ENCODE assay signal across 18 cellular contexts in the genomic region with DNA sequence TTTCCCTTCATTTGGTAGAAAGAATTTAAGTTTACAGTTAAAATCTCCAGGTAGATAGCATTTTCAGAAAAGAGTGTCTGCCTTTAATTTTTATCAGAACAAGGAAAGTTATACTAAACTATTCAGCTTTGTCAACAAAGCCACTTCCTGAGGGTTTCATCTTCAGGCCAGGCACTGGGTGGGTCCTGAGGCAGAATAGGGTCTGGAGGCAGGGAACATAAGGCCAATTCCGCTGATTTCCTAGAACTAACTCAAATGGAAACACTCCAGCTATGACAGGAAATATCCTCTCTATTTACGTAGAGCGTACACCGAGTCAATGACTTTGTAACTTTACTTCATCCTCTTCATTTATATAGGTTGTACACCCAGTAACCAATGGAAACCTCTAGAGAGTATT. TPM values are rescaled to one million over a fixed set of nuclear protein-coding genes. Genes with fewer than 3 reads are reported as not detected.
DNase-seq lines count a peak whose midpoint lies in the region; FAIRE-seq and TF ChIP-seq lines count a peak whose summit lies in the region.
"Had no signal": no experiment of that assay in that cellular context is flagged by ENCODE, and none has a peak within 500 bp of the region (broad histone marks: within the 10 kb centered on the region; RNA-seq: fewer than 3 reads in every experiment).

No MANE protein-coding gene starts in this region.

- H3K9me3 ChIP-seq in mammary epithelial cell (replicated peaks; ENCODE audit: insufficient read depth, low read length), result no peaks in the 10 kb centered on the region
- H3K9me3 ChIP-seq in OCI-LY7 (ENCODE audit: low read length), result no peaks in the 10 kb centered on the region
- H3K9me3 ChIP-seq in H1 (ENCODE audit: insufficient read depth in 2 of 2, low read depth in 1 of 2, low read length in 1 of 2), result 0 out of 4 replicates have a peak, but pooled peaks cover 0 to 6% of the 10 kb centered on the region in 2 experiments
- H3K9me3 ChIP-seq in CD8-positive, alpha-beta memory T cell (ENCODE audit: low read length), result no peaks in the 10 kb centered on the region
- H3K9me3 ChIP-seq in SK-N-SH, result no peaks in the 10 kb centered on the region
- H3K9me3 ChIP-seq: A549 had no signal

- H3K14ac ChIP-seq in H1 (ENCODE audit: insufficient read length), result no peak overlapping the region

- no peaks in the 10 kb centered on the region for H3K4me1 ChIP-seq in mammary epithelial cell (ENCODE audit: insufficient read depth, low read length)
- no peaks in the 10 kb centered on the region for H3K4me1 ChIP-seq in OCI-LY7 (ENCODE audit: insufficient read depth, low read length, poor library complexity, severe bottlenecking)
- peaks cover 1 to 7% (median 3%) of the 10 kb centered on the region in 4 experiments; a peak in 4 of 7 replicates for H3K4me1 ChIP-seq in H1 (replicated peaks in 1 of 4; ENCODE audit: control insufficient read depth in 3 of 4, insufficient read depth in 4 of 4, low read length in 3 of 4)
- no peaks in the 10 kb centered on the region for H3K4me1 ChIP-seq in CD8-positive, alpha-beta memory T cell (ENCODE audit: insufficient read depth, low read length)
- H3K4me1 ChIP-seq in SK-N-SH (ENCODE audit: control insufficient read depth in 1 of 2, insufficient read depth in 2 of 2, low read depth in 1 of 2, low read length in 1 of 2), result no peaks in the 10 kb centered on the region

- H3K27me3 Mint-ChIP-seq in MCF 10A (ENCODE audit: insufficient read depth, unreplicated experiment), result no peaks in the 10 kb centered on the region
- peaks cover 18 to 38% of the 10 kb centered on the region in 2 donors for H3K27me3 Mint-ChIP-seq in CD8-positive, alpha-beta memory T cell

- 86% methylated on average over 4 of the region's 4 CpGs for WGBS in mammary epithelial cell (ENCODE audit: low coverage, missing lambda C conversion rate)
- 89% methylated on average over 4 of the region's 4 CpGs; no CpG with 5 or more reads in 1 of the 2 experiments for WGBS in H1 (ENCODE audit: extremely low coverage in 1 of 2, insufficient coverage in 1 of 2, insufficient read length in 1 of 2, insufficient replicate concordance in 2 of 2, low coverage in 1 of 2, low lambda C conversion rate in 2 of 2, missing lambda C conversion rate in 1 of 2), 2 experiments
- WGBS in SK-N-SH (ENCODE audit: low lambda C conversion rate), result 89% methylated on average over 4 of the region's 4 CpGs

- CTCF ChIA-PET in MCF 10A (lab: Yijun Ruan, JAX), result no interaction called here
- CTCF ChIA-PET in mammary epithelial cell (lab: Charles Lee; ENCODE audit: low non-redundant PET), result no interaction called here
- CTCF ChIA-PET in OCI-LY7 (lab: Charles Lee; ENCODE audit: unreplicated experiment), result no interaction called here
- CTCF ChIA-PET in H1 (lab: Charles Lee; ENCODE audit: partially characterized antibody), result interaction anchor here (1.3 to 1.4 kb wide), 2 partner anchors 63 to 65 kb away, joined by 5 read pairs; no protein-coding TSS in a partner anchor
- CTCF ChIA-PET in CD8-positive, alpha-beta memory T cell (lab: Charles Lee), result interaction anchor here (0.7 to 1.5 kb wide), 2 partner anchors 15 to 53 kb away, joined by 3 read pairs; no protein-coding TSS in a partner anchor
- CTCF ChIA-PET in SK-N-SH (lab: Yijun Ruan, JAX), result interaction anchor here (0.7 to 3.4 kb wide), 3 partner anchors 15 to 195 kb away, joined by 3 to 11 read pairs (median 3); no protein-coding TSS in a partner anchor

- no peaks in the 10 kb centered on the region for H3K23me2 ChIP-seq in H1 (ENCODE audit: low read depth, low read length)

- H3K36me3 ChIP-seq in mammary epithelial cell (ENCODE audit: insufficient read depth, low read length) (no peaks in the 10 kb centered on the region), OCI-LY7 (ENCODE audit: insufficient read depth, low read length) (no peaks in the 10 kb centered on the region), H1 (ENCODE audit: control insufficient read depth in 2 of 4, insufficient read depth in 4 of 4, low read length in 3 of 4) (no peaks in the 10 kb centered on the region), SK-N-SH (replicated peaks in 1 of 2; ENCODE audit: control insufficient read depth in 1 of 2, insufficient read depth in 2 of 2, low read length in 1 of 2) (no peaks in the 10 kb centered on the region)
- H3K36me3 ChIP-seq in CD8-positive, alpha-beta memory T cell (ENCODE audit: insufficient read depth, low read length), result no peaks in the 10 kb centered on the region

- H3K36me3 Mint-ChIP-seq in MCF 10A (ENCODE audit: insufficient read depth, unreplicated experiment), result no peaks in the 10 kb centered on the region
- peaks cover 0 to 3% (median 0%) of the 10 kb centered on the region in 3 donors for H3K36me3 Mint-ChIP-seq in CD8-positive, alpha-beta memory T cell

- H3K4me3 Mint-ChIP-seq in MCF 10A (ENCODE audit: unreplicated experiment), result peak overlapping the region; percentile 8
- H3K4me3 Mint-ChIP-seq in CD8-positive, alpha-beta memory T cell, result no peak overlapping the region
- H3K4me3 Mint-ChIP-seq: CD4-positive, alpha-beta T cell had no signal

- H3K4me3 ChIP-seq in mammary epithelial cell (replicated peaks in 1 of 3; ENCODE audit: insufficient read depth in 1 of 3, low read depth in 2 of 3, low read length in 3 of 3) (no peak overlapping the region), OCI-LY7 (ENCODE audit: low read depth, low read length, poor library complexity, severe bottlenecking) (no peak overlapping the region), H1 (ENCODE audit: extremely low read depth in 1 of 4, insufficient read depth in 2 of 4, low read depth in 3 of 4, low read length in 4 of 4) (no peak overlapping the region), SK-N-SH (ENCODE audit: low read depth in 2 of 2, low read length in 1 of 2) (no peak overlapping the region)
- H3K4me3 ChIP-seq in CD8-positive, alpha-beta memory T cell (ENCODE audit: low read length), result no peak overlapping the region
- H3K4me3 ChIP-seq: A549, GM12878, GM23248 had no signal

- H3K9me2 ChIP-seq in OCI-LY7 (ENCODE audit: insufficient read depth, low read length) (no peaks in the 10 kb centered on the region), SK-N-SH (no peaks in the 10 kb centered on the region)

- no peak overlapping the region for H3K4ac ChIP-seq in H1 (replicated peaks; ENCODE audit: insufficient read length, low read depth, low read length)

- intact Hi-C loops in MCF 10A (cut with micrococcal nuclease) (no loop called here), mammary epithelial cell (cut with micrococcal nuclease) (no loop called here), OCI-LY7 (cut with micrococcal nuclease; ENCODE audit: unreplicated experiment) (no loop called here)

- H3K56ac ChIP-seq in H1 (replicated peaks; ENCODE audit: insufficient read length, low read depth, low read length), result no peak overlapping the region

- in situ Hi-C loops in mammary epithelial cell (cut with MboI; ENCODE audit: low sequenced_read_pairs in 2 of 2), result no loop called here

- H3K9ac ChIP-seq in mammary epithelial cell (ENCODE audit: insufficient read depth, low read length), result no peak overlapping the region
- no peak overlapping the region for H3K9ac ChIP-seq in H1 (replicated peaks in 1 of 4; ENCODE audit: extremely low read depth in 1 of 4, low read depth in 3 of 4, low read length in 3 of 4)
- no peak overlapping the region for H3K9ac ChIP-seq in SK-N-SH
- H3K9ac ChIP-seq: GM23248 had no signal

- TF ChIP-seq RAD21 in H1 (IDR thresholded peaks at IDR 0.05 in 1 of 2, conservative IDR thresholded peaks at IDR 0.05 in 1 of 2; ENCODE audit: low read depth in 2 of 2, low read length in 2 of 2) (no peak), SK-N-SH (IDR thresholded peaks at IDR 0.05; ENCODE audit: low read length) (no peak)

- no peaks in the 10 kb centered on the region for H3K79me1 ChIP-seq in H1 (ENCODE audit: low read depth, low read length)

- H3K9me3 Mint-ChIP-seq in MCF 10A (ENCODE audit: unreplicated experiment), result peaks cover 7% of the 10 kb centered on the region
- no peaks in the 10 kb centered on the region for H3K9me3 Mint-ChIP-seq in CD8-positive, alpha-beta memory T cell
- H3K9me3 Mint-ChIP-seq: CD4-positive, alpha-beta T cell had no signal

- H2AK5ac ChIP-seq in H1 (ENCODE audit: low read depth, low read length), result no peak overlapping the region

- no peak overlapping the region for H2AFZ ChIP-seq in mammary epithelial cell (ENCODE audit: low read depth, low read length)
- H2AFZ ChIP-seq in OCI-LY7 (ENCODE audit: low read length), result no peak overlapping the region; the same call in 1 of the 2 replicates
- H2AFZ ChIP-seq in H1 (ENCODE audit: low read length), result no peak overlapping the region
- no peak overlapping the region for H2AFZ ChIP-seq in SK-N-SH (ENCODE audit: low read depth)
- H2AFZ ChIP-seq: GM23248 had no signal

- H3K27ac ChIP-seq in mammary epithelial cell (ENCODE audit: insufficient read depth, low read depth, low read length) (no peak overlapping the region), OCI-LY7 (ENCODE audit: low read depth, low read length, poor library complexity, severe bottlenecking) (no peak overlapping the region), H1 (ENCODE audit: low read depth, low read length) (no peak overlapping the region), SK-N-SH (ENCODE audit: low read depth in 2 of 2, low read length in 1 of 2) (no peak overlapping the region)
- H3K27ac ChIP-seq in CD8-positive, alpha-beta memory T cell (ENCODE audit: low read depth, low read length), result no peak overlapping the region
- H3K27ac ChIP-seq: 22Rv1, A549, C4-2B, GM23248 had no signal

- H4K5ac ChIP-seq in H1 (ENCODE audit: insufficient read length, low read depth, low read length), result no peak overlapping the region

- peak overlapping the region; percentile 66 for H4K91ac ChIP-seq in H1 (replicated peaks; ENCODE audit: insufficient read length, low read length)

- H3F3A ChIP-seq in SK-N-SH (replicated peaks; ENCODE audit: insufficient read depth), result no peaks in the 10 kb centered on the region

- no peak overlapping the region for H3K27ac Mint-ChIP-seq in MCF 10A (ENCODE audit: low read depth, unreplicated experiment)
- H3K27ac Mint-ChIP-seq in CD8-positive, alpha-beta memory T cell, result no peak overlapping the region
- H3K27ac Mint-ChIP-seq: CD4-positive, alpha-beta T cell had no signal

- H3K18ac ChIP-seq in H1 (ENCODE audit: extremely low read depth, low read length), result no peak overlapping the region

- no peak overlapping the region for H4K8ac ChIP-seq in H1 (ENCODE audit: extremely low read depth, insufficient read depth, low read length)

- DNase-seq in MCF 10A (ENCODE audit: unreplicated experiment) (no peak), mammary epithelial cell (no peak), OCI-LY7 (ENCODE audit: low spot score) (no peak), H1 (ENCODE audit: low read depth in 1 of 2, low spot score in 2 of 2) (no peak), NCI-H1048 (lab: John Stamatoyannopoulos, UW) (no peak), SK-N-SH (no peak)
- DNase-seq in CD8-positive, alpha-beta memory T cell, result no peak
- DNase-seq: AML-193; CD4-positive, alpha-beta T cell; DMS153; DMS79 treated with DMSO at 0.1 percent for 48 hours; GF-D8; GM23248; H7 had no signal

- POLR2A ChIA-PET in MCF 10A (lab: Yijun Ruan, JAX) (no interaction called here), OCI-LY7 (lab: Charles Lee) (interaction anchor here (0.7 to 1.5 kb wide), 3 partner anchors 19 to 300 kb away, joined by 3 read pairs; no protein-coding TSS in a partner anchor), H1 (lab: Charles Lee; ENCODE audit: partially characterized antibody) (no interaction called here), SK-N-SH (lab: Yijun Ruan, JAX) (no interaction called here)
- POLR2A ChIA-PET in CD8-positive, alpha-beta memory T cell (lab: Charles Lee), result no interaction called here

- no peak overlapping the region; the same call in 1 of the 2 replicates for H2BK5ac ChIP-seq in H1 (ENCODE audit: low read depth, low read length)

- peak overlapping the region; percentile 72 for H2BK120ac ChIP-seq in H1 (replicated peaks; ENCODE audit: low read depth, low read length)

- peaks cover 7% of the 10 kb centered on the region for H3K4me1 Mint-ChIP-seq in MCF 10A (ENCODE audit: insufficient read depth, unreplicated experiment)
- H3K4me1 Mint-ChIP-seq in CD8-positive, alpha-beta memory T cell, result no peaks in the 10 kb centered on the region

- FAIRE-seq in H1 (lab: Jason Lieb, UNC), result no peak
- FAIRE-seq: A549, GM12878 had no signal

- TF ChIP-seq EP300 in H1 (IDR thresholded peaks at IDR 0.05; ENCODE audit: borderline replicate concordance in 1 of 2, low read depth in 2 of 2, low read length in 2 of 2) (no peak), SK-N-SH (IDR thresholded peaks at IDR 0.05; ENCODE audit: borderline replicate concordance in 1 of 2, low read depth in 1 of 2, low read length in 1 of 2) (no peak)

- TF ChIP-seq CTCF in MCF 10A (IDR thresholded peaks at IDR 0.05; ENCODE audit: unreplicated experiment), result no peak
- no peak for TF ChIP-seq CTCF in mammary epithelial cell (conservative IDR thresholded peaks at IDR 0.05 in 1 of 2, IDR thresholded peaks at IDR 0.05 in 1 of 2; ENCODE audit: extremely low read depth in 1 of 2, insufficient read depth in 1 of 2, low read depth in 1 of 2, low read length in 2 of 2)
- TF ChIP-seq CTCF in OCI-LY7 (conservative IDR thresholded peaks at IDR 0.05; ENCODE audit: low read length), result no peak
- no peak for TF ChIP-seq CTCF in H1 (IDR thresholded peaks at IDR 0.05; ENCODE audit: control extremely low read depth in 1 of 3, insufficient read depth in 1 of 3, low read depth in 1 of 3, low read length in 3 of 3)
- TF ChIP-seq CTCF in SK-N-SH (IDR thresholded peaks at IDR 0.05), result no peak

- no peak overlapping the region for H2BK15ac ChIP-seq in H1 (ENCODE audit: low read length)

- no peak overlapping the region for H3K23ac ChIP-seq in H1 (ENCODE audit: insufficient read length)

- peak overlapping the region; percentile 72; the same call in 1 of the 2 replicates for H2BK12ac ChIP-seq in H1 (ENCODE audit: low read depth, low read length)

- H3K27me3 ChIP-seq in mammary epithelial cell (ENCODE audit: insufficient read depth, low read length) (no peaks in the 10 kb centered on the region), H1 (replicated peaks in 1 of 4; ENCODE audit: control insufficient read depth in 3 of 4, extremely low read depth in 1 of 4, insufficient read depth in 3 of 4, low read length in 3 of 4) (no peaks in the 10 kb centered on the region), SK-N-SH (ENCODE audit: insufficient read depth) (no peaks in the 10 kb centered on the region; the same call in 1 of the 2 replicates)
- no peaks in the 10 kb centered on the region for H3K27me3 ChIP-seq in CD8-positive, alpha-beta memory T cell (ENCODE audit: insufficient read depth, low read length, poor library complexity, severe bottlenecking)

- no peaks in the 10 kb centered on the region for H4K20me1 ChIP-seq in mammary epithelial cell (ENCODE audit: insufficient read depth, low read length)
- no peaks in the 10 kb centered on the region for H4K20me1 ChIP-seq in OCI-LY7 (ENCODE audit: insufficient read depth, low read length)
- H4K20me1 ChIP-seq in H1 (replicated peaks in 1 of 2; ENCODE audit: control insufficient read depth in 1 of 2, insufficient read depth in 2 of 2, low read length in 2 of 2), result no peaks in the 10 kb centered on the region
- no peaks in the 10 kb centered on the region for H4K20me1 ChIP-seq in SK-N-SH (ENCODE audit: insufficient read depth)

- 0 out of 2 replicates have a peak overlapping the region, but pooled peaks have one; percentile 76 for H2BK20ac ChIP-seq in H1 (ENCODE audit: low read length)

- H3K4me2 ChIP-seq in mammary epithelial cell (ENCODE audit: insufficient read depth, low read depth, low read length), result no peak overlapping the region
- H3K4me2 ChIP-seq in OCI-LY7 (ENCODE audit: low read length), result 0 out of 2 replicates have a peak overlapping the region, but pooled peaks have one; percentile 20
- no peak overlapping the region for H3K4me2 ChIP-seq in H1 (ENCODE audit: insufficient read depth in 1 of 2, low read depth in 2 of 2, low read length in 2 of 2)
- no peak overlapping the region for H3K4me2 ChIP-seq in SK-N-SH
- H3K4me2 ChIP-seq: A549 had no signal

- BruUV-seq in MCF 10A (replicated peaks; lab: Mats Ljungman, UMichigan) (no TSS peak), mammary epithelial cell (replicated peaks; lab: Mats Ljungman, UMichigan) (no TSS peak), OCI-LY7 (replicated peaks; lab: Mats Ljungman, UMichigan) (no TSS peak)

- dilution Hi-C loops in mammary epithelial cell (cut with HindIII; ENCODE audit: low sequenced_read_pairs), result no loop called here

- no peak for TF ChIP-seq POLR2A in H1 (IDR thresholded peaks at IDR 0.05; ENCODE audit: control extremely low read depth in 1 of 2, low read depth in 2 of 2, low read length in 2 of 2)

- no peaks in the 10 kb centered on the region for H3K79me2 ChIP-seq in mammary epithelial cell (ENCODE audit: insufficient read depth, low read length)
- no peaks in the 10 kb centered on the region for H3K79me2 ChIP-seq in OCI-LY7 (ENCODE audit: insufficient read depth, low read depth, low read length)
- no peaks in the 10 kb centered on the region; a peak in 1 of 4 replicates for H3K79me2 ChIP-seq in H1 (ENCODE audit: control insufficient read depth in 1 of 2, insufficient read depth in 2 of 2, low read length in 2 of 2)
- H3K79me2 ChIP-seq in SK-N-SH (ENCODE audit: insufficient read depth), result no peaks in the 10 kb centered on the region

RNA-seq across cellular contexts. Expression of gene FAM124B, which starts 32.7 kb away (rescaled TPM):
- total RNA-seq in MCF 10A (2022), result not detected in 2 replicates
- total RNA-seq in mammary epithelial cell, result not detected
- not detected for polyA plus RNA-seq in mammary epithelial cell
- not detected for polyA minus RNA-seq in mammary epithelial cell
- not detected in 2 replicates for total RNA-seq in OCI-LY7 (2014; rRNA removed; shearing (Covaris generic))
- total RNA-seq in OCI-LY7 (2022), result not detected in 2 replicates
- total RNA-seq in H1 (2021; fragmentation: NEBNext Ultra II Directional; extraction: Animal tissue kit (Norgen Biotek cat#: 25700)), result 2.0 and 2.6 TPM in 2 replicates
- 2.1 TPM in 2 replicates for polyA plus RNA-seq in H1 (2011; rRNA removed)
- 2.6 TPM for polyA plus RNA-seq in H1 (2011; cell fraction: cytosol; rRNA removed)
- 5.7 TPM for polyA plus RNA-seq in H1 (2011; cell fraction: nucleus; rRNA removed)
- polyA plus RNA-seq in H1 (2012, experiment 1 of 2), result 1.5 to 2.3 TPM (median 1.6 TPM) in 4 replicates
- polyA plus RNA-seq in H1 (2012, experiment 2 of 2), result 0.70 TPM
- 1.9 TPM for polyA plus RNA-seq in H1 (2013, experiment 1 of 2)
- 1.7 TPM for polyA plus RNA-seq in H1 (2013, experiment 2 of 2)
- 2.0 and 3.2 TPM in 2 replicates for polyA minus RNA-seq in H1 (2011; rRNA and poly(A)+ RNA removed)
- 1.4 TPM for polyA minus RNA-seq in H1 (2011; cell fraction: cytosol; rRNA and poly(A)+ RNA removed)
- 4.3 TPM for polyA minus RNA-seq in H1 (2011; cell fraction: nucleus; rRNA and poly(A)+ RNA removed)
- total RNA-seq in CD8-positive, alpha-beta memory T cell, result not detected
- not detected for polyA plus RNA-seq in CD8-positive, alpha-beta memory T cell
- 0.03 TPM in 1 of 2 replicates, not detected in the other for polyA plus RNA-seq in SK-N-SH (2012; rRNA removed)
- 0.03 TPM in 1 of 2 replicates, not detected in the other for polyA plus RNA-seq in SK-N-SH (2012; cell fraction: cytosol; rRNA removed)
- 0.04 TPM in 1 of 2 replicates, not detected in the other for polyA plus RNA-seq in SK-N-SH (2012; cell fraction: nucleus; rRNA removed)
- total RNA-seq: GM12878, GM23248 had no signal
- polyA plus RNA-seq: A549, GM12878, GM23248 had no signal

Comparison
In these comparisons a context has a peak if more than half of its experiments do, and no peak if none do; other contexts are left out.
1. CTCF ChIA-PET loops: an anchor here in H1 (1.3 to 1.4 kb wide), CD8-positive, alpha-beta memory T cell (0.7 to 1.5 kb wide) and SK-N-SH (0.7 to 3.4 kb wide); none called in MCF 10A, mammary epithelial cell and OCI-LY7.